8 cellular contexts compared by ENCODE assay signal in the genomic region with DNA sequence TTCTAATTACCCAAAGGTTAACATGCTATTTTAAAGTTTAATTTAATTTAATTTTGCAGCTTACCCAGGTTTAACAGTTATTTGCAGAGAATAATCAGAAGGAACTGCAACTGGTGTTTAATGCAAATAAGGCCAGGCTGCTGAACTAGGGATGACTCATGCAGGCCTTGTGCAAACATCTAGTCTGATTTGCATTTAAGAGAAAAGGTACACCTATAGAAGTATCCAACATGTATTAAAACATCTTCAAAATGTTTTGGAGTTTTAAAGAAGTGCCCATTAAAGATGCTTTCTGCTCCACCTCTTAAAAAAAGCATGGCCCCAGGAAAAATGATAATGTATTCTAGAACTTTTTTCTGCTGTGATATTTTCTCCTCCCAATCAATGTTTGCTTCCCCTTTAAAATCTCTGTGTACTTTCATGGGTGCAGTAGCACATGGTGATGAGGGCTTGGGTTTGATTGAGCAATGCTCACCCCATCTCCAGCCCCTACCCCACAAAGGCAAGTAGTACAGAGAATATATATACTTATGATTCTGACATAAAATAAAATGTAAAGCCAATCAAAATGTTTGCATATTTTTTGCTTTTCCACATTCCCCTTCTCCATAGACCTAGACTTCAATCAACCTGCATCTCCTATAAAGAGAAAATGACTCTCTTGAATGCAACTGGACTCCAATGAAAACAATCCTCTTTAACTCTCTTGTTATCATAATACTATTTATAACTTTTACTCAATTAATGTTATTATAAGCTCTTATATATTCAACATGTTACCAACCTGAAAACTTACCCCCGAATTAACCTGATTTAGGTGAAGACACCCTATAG. TPM values are rescaled to one million over a fixed set of nuclear protein-coding genes. Genes with fewer than 3 reads are reported as not detected.
DNase-seq lines count a peak whose midpoint lies in the region; ATAC-seq and TF ChIP-seq lines count a peak whose summit lies in the region.

No MANE protein-coding gene starts in this region.

- TF ChIP-seq POLR2A in gastrocnemius medialis (IDR thresholded peaks at IDR 0.05), result no peak

- peaks cover 38 to 48% of the 10 kb centered on the region in 2 donors for H3K4me1 ChIP-seq in gastrocnemius medialis
- H3K4me1 ChIP-seq in right atrium auricular region, result peaks cover 0 to 12% of the 10 kb centered on the region in 2 donors

- intact Hi-C loops in gastrocnemius medialis (cut with DNase I; ENCODE audit: low total_unique reads), result no loop called here

- H3K27ac ChIP-seq in brain microvascular endothelial cell (no peak overlapping the region), gastrocnemius medialis (peak overlapping the region; percentile 2 to 57 (median 18)), right atrium auricular region (no peak overlapping the region)

- H3K36me3 ChIP-seq in brain microvascular endothelial cell (replicated peaks) (peaks cover 2% of the 10 kb centered on the region), gastrocnemius medialis (no peaks in the 10 kb centered on the region), right atrium auricular region (no peaks in the 10 kb centered on the region)

- H3K4me3 ChIP-seq in brain microvascular endothelial cell (ENCODE audit: low read depth, low read length), result no peak overlapping the region
- no peak overlapping the region for H3K4me3 ChIP-seq in gastrocnemius medialis
- H3K4me3 ChIP-seq in right atrium auricular region, result no peak overlapping the region

- ATAC-seq in GM18508 (IDR thresholded peaks at IDR 0.05; ENCODE audit: insufficient read depth, unreplicated experiment) (peak; percentile 69), HG02588 (IDR thresholded peaks at IDR 0.05; ENCODE audit: unreplicated experiment) (peak; percentile 94), gastrocnemius medialis (no peak)

- H3K27me3 ChIP-seq in brain microvascular endothelial cell (replicated peaks), result no peaks in the 10 kb centered on the region
- no peaks in the 10 kb centered on the region for H3K27me3 ChIP-seq in gastrocnemius medialis
- no peaks in the 10 kb centered on the region for H3K27me3 ChIP-seq in right atrium auricular region

- in situ Hi-C loops in brain microvascular endothelial cell (cut with HindIII; ENCODE audit: low pct_ligation_motif_present, low sequenced_read_pairs), result no loop called here
- in situ Hi-C loops in gastrocnemius medialis (cut with MboI; ENCODE audit: low sequenced_read_pairs in 4 of 4), result no loop called here

- no peaks in the 10 kb centered on the region for H3K9me3 ChIP-seq in gastrocnemius medialis
- no peaks in the 10 kb centered on the region for H3K9me3 ChIP-seq in right atrium auricular region

- TF ChIP-seq CTCF in brain microvascular endothelial cell (IDR thresholded peaks at IDR 0.05; ENCODE audit: low read depth, low read length, missing control alignments) (no peak), gastrocnemius medialis (IDR thresholded peaks at IDR 0.05 in 4 of 5, conservative IDR thresholded peaks at IDR 0.05 in 1 of 5) (no peak), right atrium auricular region (IDR thresholded peaks at IDR 0.05) (no peak)

- DNase-seq in NAMALWA (ENCODE audit: low spot score) (peak; percentile 66), brain microvascular endothelial cell (peak; percentile 44), gastrocnemius medialis (no peak), cortex of kidney (lab: John Stamatoyannopoulos, UW) (no peak), right atrium auricular region (ENCODE audit: low spot score) (no peak)
- no peak for DNase-seq in activated CD4-positive, alpha-beta T cell treated with anti-CD3 and anti-CD28 coated beads for 1 hour

RNA-seq across cellular contexts. Expression of a gene that starts 54.1 kb away (rescaled TPM):
- total RNA-seq in gastrocnemius medialis (1 to 10 TPM; 1.6 to 4.2 (median 2.6) TPM), right atrium auricular region (10 to 100 TPM in 1 of 2 donors, 1 to 10 TPM in 1; 6.0 to 13.0 TPM)

Comparison
In these comparisons a context has a peak if more than half of its experiments do, and no peak if none do; other contexts are left out.
1. ATAC-seq: peak in GM18508 (single experiment) and HG02588 (single experiment); none in gastrocnemius medialis (0 of 2).
2. DNase-seq: peak in NAMALWA (single experiment) and brain microvascular endothelial cell (single experiment); none in gastrocnemius medialis (0 of 2), cortex of kidney (single experiment), right atrium auricular region (single experiment) and activated CD4-positive, alpha-beta T cell treated with anti-CD3 and anti-CD28 coated beads for 1 hour (single experiment).
3. H3K27ac ChIP-seq: peak in gastrocnemius medialis (4 of 4); none in brain microvascular endothelial cell (single experiment) and right atrium auricular region (0 of 2).